Comparison of ENCODE assay signal across 12 cellular contexts in the genomic region with DNA sequence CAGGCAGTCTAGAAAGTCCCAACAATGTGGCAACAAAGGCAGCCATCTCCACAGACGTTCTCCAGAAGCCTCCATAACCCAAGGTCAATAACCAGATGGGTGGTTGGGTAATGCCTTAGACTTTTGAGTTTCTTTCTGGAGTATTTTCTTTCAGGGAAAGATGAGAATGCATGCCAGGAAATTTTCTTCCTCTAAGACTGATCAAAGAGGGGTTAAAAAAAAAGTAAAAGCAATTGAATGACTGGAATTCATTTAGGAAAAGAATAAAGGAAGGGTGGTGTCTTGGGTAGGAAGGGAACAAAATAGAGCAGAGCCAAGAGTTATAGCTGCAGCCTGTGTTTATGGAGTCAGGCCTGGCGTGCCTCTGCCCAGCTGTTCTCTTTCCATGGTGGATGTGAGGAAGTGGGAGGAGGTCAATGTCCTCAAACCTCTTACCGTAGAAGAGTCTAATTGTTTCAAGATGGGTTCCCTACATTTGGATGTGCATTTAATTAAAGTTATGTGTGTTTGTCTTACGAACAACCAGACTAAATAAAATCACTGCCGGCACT.
DNase-seq lines count a peak whose midpoint lies in the region; ATAC-seq and TF ChIP-seq lines count a peak whose summit lies in the region.
"Had no signal": no experiment of that assay in that cellular context is flagged by ENCODE, and none has a peak within 500 bp of the region (broad histone marks: within the 10 kb centered on the region; RNA-seq: fewer than 3 reads in every experiment).

No MANE protein-coding gene starts in this region.

- H3K4me2 ChIP-seq in hepatocyte = no peak overlapping the region

- no peak for ATAC-seq in HG03039 (IDR thresholded peaks at IDR 0.05; ENCODE audit: unreplicated experiment)

- H3K27ac ChIP-seq in hepatocyte (peak overlapping the region; percentile 82), stomach smooth muscle (ENCODE audit: low read length) (peak overlapping the region; percentile 41), WERI-Rb-1 (no peak overlapping the region), tibial artery (peak overlapping the region in 1 of 2 donors; percentile 21)

- no peak overlapping the region for H3K9ac ChIP-seq in stomach smooth muscle (ENCODE audit: low read length in 2 of 2)

- H3K36me3 ChIP-seq in hepatocyte (replicated peaks; ENCODE audit: insufficient read depth, low read depth) = no peaks in the 10 kb centered on the region
- peaks cover 0 to 10% of the 10 kb centered on the region in 2 donors for H3K36me3 ChIP-seq in stomach smooth muscle (ENCODE audit: control insufficient read depth in 2 of 2, insufficient read depth in 2 of 2, low read length in 2 of 2)
- H3K36me3 ChIP-seq in WERI-Rb-1 = peaks cover 10% of the 10 kb centered on the region
- peaks cover 0 to 15% (median 11%) of the 10 kb centered on the region in 3 donors for H3K36me3 ChIP-seq in tibial artery

- in situ Hi-C loops in GM13976 (cut with MboI; ENCODE audit: low sequenced_read_pairs, unreplicated experiment) = no loop called here

- intact Hi-C loops in tibial artery (cut with DNase I; ENCODE audit: low total_unique reads) = no loop called here

- 45% methylated on average over 5 of the region's 5 CpGs for WGBS in hepatocyte (ENCODE audit: low lambda C conversion rate, missing lambda C conversion rate)

- H3K27me3 ChIP-seq in hepatocyte (no peaks in the 10 kb centered on the region), stomach smooth muscle (ENCODE audit: control insufficient read depth in 1 of 2, insufficient read depth in 2 of 2, low read length in 2 of 2) (no peaks in the 10 kb centered on the region), WERI-Rb-1 (ENCODE audit: insufficient read depth, low read depth, severe bottlenecking) (no peaks in the 10 kb centered on the region), tibial artery (no peaks in the 10 kb centered on the region)
- H3K27me3 ChIP-seq: adrenal gland, esophagus squamous epithelium had no signal

- no peak for TF ChIP-seq CTCF in cardiac fibroblast (IDR thresholded peaks at IDR 0.05; ENCODE audit: low read depth, low read length)
- TF ChIP-seq CTCF in hepatocyte (IDR thresholded peaks at IDR 0.05; ENCODE audit: poor library complexity) = no peak
- TF ChIP-seq CTCF in GM13976 (IDR thresholded peaks at IDR 0.05; ENCODE audit: borderline replicate concordance, control extremely low read depth, extremely low read depth, insufficient read depth, missing control alignments) = no peak
- no peak for TF ChIP-seq CTCF in WERI-Rb-1 (IDR thresholded peaks at IDR 0.05; ENCODE audit: low read depth, low read length)
- no peak for TF ChIP-seq CTCF in tibial artery (IDR thresholded peaks at IDR 0.05)

- H3K9me3 ChIP-seq in hepatocyte (ENCODE audit: low read depth) = no peaks in the 10 kb centered on the region
- H3K9me3 ChIP-seq in stomach smooth muscle (ENCODE audit: control insufficient read depth in 2 of 2, low read length in 2 of 2) = no peaks in the 10 kb centered on the region
- no peaks in the 10 kb centered on the region for H3K9me3 ChIP-seq in WERI-Rb-1 (ENCODE audit: severe bottlenecking)
- H3K9me3 ChIP-seq in tibial artery = no peaks in the 10 kb centered on the region
- H3K9me3 ChIP-seq: adrenal gland, esophagus squamous epithelium had no signal

- no peaks in the 10 kb centered on the region for H3K9me2 ChIP-seq in hepatocyte (replicated peaks; ENCODE audit: insufficient read depth)

- H4K20me1 ChIP-seq in hepatocyte (ENCODE audit: insufficient read depth, poor library complexity, severe bottlenecking) = no peaks in the 10 kb centered on the region

- H3K4me1 ChIP-seq in hepatocyte (ENCODE audit: insufficient read depth) (peaks cover 11% of the 10 kb centered on the region), stomach smooth muscle (ENCODE audit: control insufficient read depth, insufficient read depth, low read length) (peaks cover 2% of the 10 kb centered on the region), tibial artery (peaks cover 0 to 18% (median 2%) of the 10 kb centered on the region in 4 donors)

- DNase-seq in H4 (ENCODE audit: low spot score) (peak; percentile 77), cardiac fibroblast (ENCODE audit: low read depth in 2 of 2) (peak; percentile 61 to 92), hepatocyte (ENCODE audit: low spot score) (peak; percentile 70), GM13976 (ENCODE audit: low spot score) (no peak), WERI-Rb-1 (no peak), tibial artery (no peak)
- DNase-seq: esophagus squamous epithelium, NCI-H187 treated with DMSO at 0.1 percent for 48 hours had no signal

- H3K4me3 ChIP-seq in cardiac fibroblast (replicated peaks in 1 of 2; ENCODE audit: low read depth in 2 of 2, low read length in 2 of 2) (no peak overlapping the region), hepatocyte (no peak overlapping the region), stomach smooth muscle (ENCODE audit: low read length in 2 of 2) (no peak overlapping the region), WERI-Rb-1 (ENCODE audit: low read depth, low read length) (no peak overlapping the region), tibial artery (no peak overlapping the region)
- H3K4me3 ChIP-seq: adrenal gland, esophagus squamous epithelium, lung had no signal

- no peak overlapping the region for H2AFZ ChIP-seq in hepatocyte

- peaks cover 5% of the 10 kb centered on the region for H3K79me2 ChIP-seq in hepatocyte

Comparison
In these comparisons a context has a peak if more than half of its experiments do, and no peak if none do; other contexts are left out.
1. DNase-seq: peak in H4 (single experiment), cardiac fibroblast (2 of 2) and hepatocyte (single experiment); none in GM13976 (single experiment), WERI-Rb-1 (single experiment) and tibial artery (0 of 2).